ENCODE assay signal across 10 cellular contexts in the genomic region with DNA sequence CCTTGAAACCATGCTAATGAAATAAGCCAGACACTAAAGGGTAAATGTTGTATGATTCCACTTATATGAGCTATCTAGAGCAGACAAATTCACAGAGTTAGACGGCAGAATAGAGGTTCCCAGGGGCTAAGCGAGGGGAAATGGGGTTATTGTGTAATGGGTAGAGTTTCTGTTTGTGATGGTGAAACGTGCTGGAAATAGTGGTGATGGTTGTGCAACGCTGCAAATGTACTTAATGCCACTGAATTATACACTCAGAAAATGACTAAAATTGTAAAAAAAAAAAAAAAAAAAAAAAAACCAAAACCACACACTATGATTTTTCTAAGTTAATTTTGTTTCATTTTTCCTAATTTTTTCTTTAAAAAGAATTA. TPM values are rescaled to one million over a fixed set of nuclear protein-coding genes. Genes with fewer than 3 reads are reported as not detected.
DNase-seq lines count a peak whose midpoint lies in the region; ATAC-seq and TF ChIP-seq lines count a peak whose summit lies in the region.
"Had no signal": no experiment of that assay in that cellular context is flagged by ENCODE, and none has a peak within 500 bp of the region (broad histone marks: within the 10 kb centered on the region; RNA-seq: fewer than 3 reads in every experiment).

No MANE protein-coding gene starts in this region.

- peaks cover 37% of the 10 kb centered on the region for H3K4me1 Mint-ChIP-seq in activated naive CD8-positive, alpha-beta T cell treated with anti-CD3 and anti-CD28 coated beads for 36 hours

- 0 out of 22 replicates have a peak, but pooled peaks cover 0 to 4% (median 0%) of the 10 kb centered on the region in 11 experiments for H3K9me3 ChIP-seq in BLaER1 treated with 17β-estradiol and CSF1 and Interleukin-3, amounts not matched to agents 10 nM and 100 nM (replicated peaks in 1 of 11)
- no peaks in the 10 kb centered on the region for H3K9me3 ChIP-seq in lung (ENCODE audit: control insufficient read depth in 2 of 2, insufficient read depth in 1 of 2, low read length in 1 of 2)
- H3K9me3 ChIP-seq: pancreas, SJCRH30 had no signal

- no peaks in the 10 kb centered on the region for H3K9me3 Mint-ChIP-seq in activated naive CD8-positive, alpha-beta T cell treated with anti-CD3 and anti-CD28 coated beads for 36 hours

- H3K27ac Mint-ChIP-seq in activated naive CD8-positive, alpha-beta T cell treated with anti-CD3 and anti-CD28 coated beads for 36 hours = peak overlapping the region; percentile 2

- WGBS in lung, 2 donors = 20 to 43% methylated on average over 4 of the region's 4 CpGs

- H3K36me3 ChIP-seq in BLaER1 treated with 17β-estradiol and CSF1 and Interleukin-3, amounts not matched to agents 10 nM and 100 nM = peaks cover 39 to 75% (median 59%) of the 10 kb centered on the region in 11 experiments
- H3K36me3 ChIP-seq in lung (ENCODE audit: control insufficient read depth in 2 of 2, insufficient read depth in 2 of 2, low read length in 2 of 2) = peaks cover 0 to 10% of the 10 kb centered on the region in 2 donors

- peak overlapping the region in 8 of 11 experiments; percentile 19 to 67 (median 60); a peak in 11 of 22 replicates for H3K9ac ChIP-seq in BLaER1 treated with 17β-estradiol and CSF1 and Interleukin-3, amounts not matched to agents 10 nM and 100 nM

- no peak for TF ChIP-seq CTCF in lung (IDR thresholded peaks at IDR 0.05; ENCODE audit: control extremely low read depth, extremely low read depth)

- H4K20me1 ChIP-seq in BLaER1 treated with 17β-estradiol and CSF1 and Interleukin-3, amounts not matched to agents 10 nM and 100 nM = no peaks in the 10 kb centered on the region

- H3K4me2 ChIP-seq in BLaER1 treated with 17β-estradiol and CSF1 and Interleukin-3, amounts not matched to agents 10 nM and 100 nM = peak overlapping the region in 10 of 11 experiments; percentile 16 to 70 (median 62); a peak in 18 of 22 replicates

- H3K4me3 ChIP-seq in BLaER1 treated with 17β-estradiol and CSF1 and Interleukin-3, amounts not matched to agents 10 nM and 100 nM = no peak overlapping the region
- no peak overlapping the region for H3K4me3 ChIP-seq in lung
- H3K4me3 ChIP-seq: pancreas, SJCRH30 had no signal

- peak overlapping the region in 10 of 11 experiments; percentile 36 to 95 (median 91); a peak in 19 of 22 replicates for H3K27ac ChIP-seq in BLaER1 treated with 17β-estradiol and CSF1 and Interleukin-3, amounts not matched to agents 10 nM and 100 nM
- no peak overlapping the region for H3K27ac ChIP-seq in lung (ENCODE audit: low read depth in 1 of 2, low read length in 1 of 2)
- H3K27ac ChIP-seq: pancreas, SJCRH30 had no signal

- H3K4me3 Mint-ChIP-seq in activated naive CD8-positive, alpha-beta T cell treated with anti-CD3 and anti-CD28 coated beads for 36 hours = no peak overlapping the region

- DNase-seq in KBM-7 (peak; percentile 65), lung (ENCODE audit: low spot score) (peak; percentile 43), AG08396 (ENCODE audit: low spot score) (no peak), COLO829 (ENCODE audit: low spot score) (no peak)
- no peak for DNase-seq in activated naive CD8-positive, alpha-beta T cell treated with anti-CD3 and anti-CD28 coated beads for 36 hours
- DNase-seq: SJCRH30 had no signal

- no peaks in the 10 kb centered on the region for H3K27me3 ChIP-seq in BLaER1 treated with 17β-estradiol and CSF1 and Interleukin-3, amounts not matched to agents 10 nM and 100 nM
- H3K27me3 ChIP-seq in lung (ENCODE audit: control insufficient read depth, insufficient read depth) = no peaks in the 10 kb centered on the region
- H3K27me3 ChIP-seq: pancreas, SJCRH30 had no signal

- no peaks in the 10 kb centered on the region for H3K27me3 Mint-ChIP-seq in activated naive CD8-positive, alpha-beta T cell treated with anti-CD3 and anti-CD28 coated beads for 36 hours

- in situ Hi-C loops in KBM-7 (cut with MboI; ENCODE audit: low pct_unique_long_range_greater_than_20kb, low sequenced_read_pairs) = no loop called here

- ATAC-seq in lung (ENCODE audit: insufficient read depth, low FRiP score) (no peak), GM21737 (IDR thresholded peaks at IDR 0.05; ENCODE audit: unreplicated experiment) (no peak), GM21786 (IDR thresholded peaks at IDR 0.05; ENCODE audit: unreplicated experiment) (no peak)

- H3K36me3 Mint-ChIP-seq in activated naive CD8-positive, alpha-beta T cell treated with anti-CD3 and anti-CD28 coated beads for 36 hours = peaks cover 38% of the 10 kb centered on the region

- H3K4me1 ChIP-seq in BLaER1 treated with 17β-estradiol and CSF1 and Interleukin-3, amounts not matched to agents 10 nM and 100 nM = peaks cover 22 to 80% (median 68%) of the 10 kb centered on the region in 10 experiments
- H3K4me1 ChIP-seq in lung (ENCODE audit: control insufficient read depth in 2 of 2, insufficient read depth in 2 of 2, low read length in 2 of 2) = peaks cover 0 to 1% of the 10 kb centered on the region in 2 donors
- H3K4me1 ChIP-seq: pancreas, SJCRH30 had no signal

RNA-seq across cellular contexts. Expression of a gene that starts 30.0 kb away (rescaled TPM):
- 10 to 100 TPM; 63.4 to 63.8 TPM for total RNA-seq in activated naive CD8-positive, alpha-beta T cell treated with anti-CD3 and anti-CD28 coated beads for 36 hours
- 10 to 100 TPM; 10.6 to 22.0 TPM for total RNA-seq in lung
- polyA plus RNA-seq in lung = 10 to 100 TPM; 22.1 to 40.4 TPM

RNA-seq across cellular contexts. Expression of a gene that starts 31.6 kb away (rescaled TPM):
- 10 to 100 TPM; 14.6 to 17.8 TPM for total RNA-seq in activated naive CD8-positive, alpha-beta T cell treated with anti-CD3 and anti-CD28 coated beads for 36 hours
- 10 to 100 TPM; 27.9 to 32.0 TPM for total RNA-seq in lung
- polyA plus RNA-seq in lung = 10 to 100 TPM; 11.7 to 30.2 TPM

RNA-seq across cellular contexts. Expression of a gene that starts 43.1 kb away (rescaled TPM):
- 100 to 1,000 TPM; 232 to 249 TPM for total RNA-seq in activated naive CD8-positive, alpha-beta T cell treated with anti-CD3 and anti-CD28 coated beads for 36 hours
- 100 to 1,000 TPM in 1 of 2 donors, 10 to 100 TPM in 1; 99.9 to 118 TPM for total RNA-seq in lung
- 100 to 1,000 TPM in 1 of 2 donors, 10 to 100 TPM in 1; 84.1 to 155 TPM for polyA plus RNA-seq in lung

RNA-seq across cellular contexts. Expression of a gene that starts 54.9 kb away (rescaled TPM):
- total RNA-seq in activated naive CD8-positive, alpha-beta T cell treated with anti-CD3 and anti-CD28 coated beads for 36 hours = 100 to 1,000 TPM; 160 to 163 TPM
- total RNA-seq in lung = 100 to 1,000 TPM; 101 TPM
- 10 to 100 TPM; 37.1 to 60.4 TPM for polyA plus RNA-seq in lung

Comparison
In these comparisons a context has a peak if more than half of its experiments do, and no peak if none do; other contexts are left out.
1. H3K27ac ChIP-seq: peak in BLaER1 treated with 17β-estradiol and CSF1 and Interleukin-3, amounts not matched to agents 10 nM and 100 nM (10 of 11); none in lung (0 of 2).
2. DNase-seq: peak in KBM-7 (single experiment) and lung (single experiment); none in activated naive CD8-positive, alpha-beta T cell treated with anti-CD3 and anti-CD28 coated beads for 36 hours (single experiment), AG08396 (single experiment) and COLO829 (single experiment).